In the genomic region with DNA sequence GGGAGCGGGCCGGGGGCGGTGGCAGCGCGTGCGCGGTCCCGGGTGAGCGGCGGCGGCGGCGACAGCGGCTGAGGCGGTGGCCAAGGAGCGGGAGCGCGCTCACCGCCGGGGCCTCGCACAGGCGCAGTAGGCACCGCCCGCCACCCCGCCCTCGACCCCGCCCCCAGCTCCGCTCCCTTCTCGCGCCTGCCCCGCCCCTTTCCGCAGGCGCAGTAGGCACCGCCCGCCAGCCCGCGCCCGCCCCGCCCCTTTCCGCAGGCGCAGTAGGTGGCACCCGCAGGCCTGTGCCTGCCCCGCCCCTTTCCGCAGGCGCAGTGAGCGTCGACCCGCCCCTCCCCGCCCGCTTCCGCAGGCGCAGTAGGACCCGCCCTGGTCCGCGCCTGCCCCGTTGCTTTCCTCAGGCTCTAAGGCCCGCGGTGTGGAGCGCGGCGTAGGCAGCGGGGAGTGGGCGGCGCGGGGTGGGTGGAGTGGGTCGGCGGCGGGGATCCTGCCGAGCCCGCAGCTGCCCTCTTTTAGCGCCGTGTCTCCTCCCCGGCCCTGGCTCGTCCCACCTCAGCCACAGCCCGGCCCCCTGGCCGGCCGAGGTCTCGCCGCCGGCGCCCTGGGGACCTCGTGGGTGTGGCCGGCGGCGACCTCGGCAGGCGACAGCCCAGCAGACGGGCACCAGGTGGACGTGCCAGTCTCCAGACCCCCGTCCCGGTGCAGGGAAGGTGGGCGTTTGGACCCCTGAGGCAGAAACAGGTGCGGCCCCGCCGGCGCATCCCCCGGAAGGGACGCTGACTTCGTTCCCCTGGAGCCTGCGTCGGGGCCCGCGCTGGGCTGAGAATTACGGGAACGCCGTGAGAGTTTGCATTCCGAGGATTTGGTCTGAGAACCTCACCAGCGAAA, we compare ENCODE assay signal across 1 cellular context.
TF ChIP-seq lines count a peak whose summit lies in the region.

A gene with protein sequence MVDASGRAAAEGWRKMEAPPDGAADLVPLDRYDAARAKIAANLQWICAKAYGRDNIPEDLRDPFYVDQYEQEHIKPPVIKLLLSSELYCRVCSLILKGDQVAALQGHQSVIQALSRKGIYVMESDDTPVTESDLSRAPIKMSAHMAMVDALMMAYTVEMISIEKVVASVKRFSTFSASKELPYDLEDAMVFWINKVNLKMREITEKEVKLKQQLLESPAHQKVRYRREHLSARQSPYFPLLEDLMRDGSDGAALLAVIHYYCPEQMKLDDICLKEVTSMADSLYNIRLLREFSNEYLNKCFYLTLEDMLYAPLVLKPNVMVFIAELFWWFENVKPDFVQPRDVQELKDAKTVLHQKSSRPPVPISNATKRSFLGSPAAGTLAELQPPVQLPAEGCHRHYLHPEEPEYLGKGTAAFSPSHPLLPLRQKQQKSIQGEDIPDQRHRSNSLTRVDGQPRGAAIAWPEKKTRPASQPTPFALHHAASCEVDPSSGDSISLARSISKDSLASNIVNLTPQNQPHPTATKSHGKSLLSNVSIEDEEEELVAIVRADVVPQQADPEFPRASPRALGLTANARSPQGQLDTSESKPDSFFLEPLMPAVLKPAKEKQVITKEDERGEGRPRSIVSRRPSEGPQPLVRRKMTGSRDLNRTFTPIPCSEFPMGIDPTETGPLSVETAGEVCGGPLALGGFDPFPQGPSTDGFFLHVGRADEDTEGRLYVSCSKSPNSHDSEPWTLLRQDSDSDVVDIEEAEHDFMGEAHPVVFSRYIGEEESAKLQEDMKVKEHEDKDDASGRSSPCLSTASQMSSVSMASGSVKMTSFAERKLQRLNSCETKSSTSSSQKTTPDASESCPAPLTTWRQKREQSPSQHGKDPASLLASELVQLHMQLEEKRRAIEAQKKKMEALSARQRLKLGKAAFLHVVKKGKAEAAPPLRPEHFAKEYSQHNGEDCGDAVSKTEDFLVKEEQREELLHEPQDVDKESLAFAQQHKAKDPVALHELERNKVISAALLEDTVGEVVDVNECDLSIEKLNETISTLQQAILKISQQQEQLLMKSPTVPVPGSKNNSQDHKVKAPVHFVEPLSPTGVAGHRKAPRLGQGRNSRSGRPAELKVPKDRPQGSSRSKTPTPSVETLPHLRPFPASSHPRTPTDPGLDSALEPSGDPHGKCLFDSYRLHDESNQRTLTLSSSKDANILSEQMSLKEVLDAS (N-terminal part only) (minus strand): TSS at position 101 of the 888 bp plus-strand sequence. CDS start 387 bp downstream, outside the sequence.

TF ChIP-seq in K562, 482 proteins besides CTCF, POLR2A, EP300 and RAD21 (continued from another document and continues in another):
- peak; percentile 43 for TF ChIP-seq SAP30 (IDR thresholded peaks at IDR 0.05; ENCODE audit: borderline replicate concordance, insufficient read depth, low read depth, low read length, poor library complexity, severe bottlenecking)
- TF ChIP-seq PHF20 (IDR thresholded peaks at IDR 0.05; ENCODE audit: partially characterized antibody), result no peak
- TF ChIP-seq FOXK1 (CRISPR knock-in tag; IDR thresholded peaks at IDR 0.05; ENCODE audit: borderline replicate concordance), result no peak
- TF ChIP-seq PTBP1 (IDR thresholded peaks at IDR 0.05; ENCODE audit: low read depth, low read length), result no peak
- no peak for TF ChIP-seq FOXJ2 (tag; IDR thresholded peaks at IDR 0.05)
- TF ChIP-seq, protein P1, sequence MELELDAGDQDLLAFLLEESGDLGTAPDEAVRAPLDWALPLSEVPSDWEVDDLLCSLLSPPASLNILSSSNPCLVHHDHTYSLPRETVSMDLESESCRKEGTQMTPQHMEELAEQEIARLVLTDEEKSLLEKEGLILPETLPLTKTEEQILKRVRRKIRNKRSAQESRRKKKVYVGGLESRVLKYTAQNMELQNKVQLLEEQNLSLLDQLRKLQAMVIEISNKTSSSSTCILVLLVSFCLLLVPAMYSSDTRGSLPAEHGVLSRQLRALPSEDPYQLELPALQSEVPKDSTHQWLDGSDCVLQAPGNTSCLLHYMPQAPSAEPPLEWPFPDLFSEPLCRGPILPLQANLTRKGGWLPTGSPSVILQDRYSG (tag; conservative IDR thresholded peaks at IDR 0.05; ENCODE audit: low read depth), result no peak
- TF ChIP-seq CCNT2 (IDR thresholded peaks at IDR 0.05; ENCODE audit: borderline replicate concordance, extremely low read depth, insufficient read length, low read depth, low read length), result peak; percentile 60
- peak; percentile 38; the same call in 1 of the 2 replicates for TF ChIP-seq TGIF2 (CRISPR knock-in tag; IDR thresholded peaks at IDR 0.05)
- TF ChIP-seq ZNF583 (CRISPR knock-in tag; IDR thresholded peaks at IDR 0.05), result no peak
- TF ChIP-seq, protein P2, sequence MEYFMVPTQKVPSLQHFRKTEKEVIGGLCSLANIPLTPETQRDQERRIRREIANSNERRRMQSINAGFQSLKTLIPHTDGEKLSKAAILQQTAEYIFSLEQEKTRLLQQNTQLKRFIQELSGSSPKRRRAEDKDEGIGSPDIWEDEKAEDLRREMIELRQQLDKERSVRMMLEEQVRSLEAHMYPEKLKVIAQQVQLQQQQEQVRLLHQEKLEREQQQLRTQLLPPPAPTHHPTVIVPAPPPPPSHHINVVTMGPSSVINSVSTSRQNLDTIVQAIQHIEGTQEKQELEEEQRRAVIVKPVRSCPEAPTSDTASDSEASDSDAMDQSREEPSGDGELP (CRISPR knock-in tag; IDR thresholded peaks at IDR 0.05; ENCODE audit: borderline replicate concordance), result 0 out of 2 replicates have a peak, but pooled peaks have one; percentile 19
- TF ChIP-seq HDAC2 (IDR thresholded peaks at IDR 0.05), result 0 out of 2 replicates have a peak, but pooled peaks have one; percentile 12
- TF ChIP-seq, protein P3, sequence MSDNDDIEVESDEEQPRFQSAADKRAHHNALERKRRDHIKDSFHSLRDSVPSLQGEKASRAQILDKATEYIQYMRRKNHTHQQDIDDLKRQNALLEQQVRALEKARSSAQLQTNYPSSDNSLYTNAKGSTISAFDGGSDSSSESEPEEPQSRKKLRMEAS (CRISPR knock-in tag; IDR thresholded peaks at IDR 0.05), result peak; percentile 28; the same call in 1 of the 2 replicates
- TF ChIP-seq SMAD4 (CRISPR knock-in tag; conservative IDR thresholded peaks at IDR 0.05), result peak; percentile 39; the same call in 1 of the 2 replicates
- TF ChIP-seq BHLHE40 (IDR thresholded peaks at IDR 0.05; ENCODE audit: low read length), result no peak
- TF ChIP-seq, protein P4, sequence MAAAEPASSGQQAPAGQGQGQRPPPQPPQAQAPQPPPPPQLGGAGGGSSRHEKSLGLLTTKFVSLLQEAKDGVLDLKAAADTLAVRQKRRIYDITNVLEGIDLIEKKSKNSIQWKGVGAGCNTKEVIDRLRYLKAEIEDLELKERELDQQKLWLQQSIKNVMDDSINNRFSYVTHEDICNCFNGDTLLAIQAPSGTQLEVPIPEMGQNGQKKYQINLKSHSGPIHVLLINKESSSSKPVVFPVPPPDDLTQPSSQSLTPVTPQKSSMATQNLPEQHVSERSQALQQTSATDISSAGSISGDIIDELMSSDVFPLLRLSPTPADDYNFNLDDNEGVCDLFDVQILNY (CRISPR knock-in tag; IDR thresholded peaks at IDR 0.05), result no peak
- no peak; the same call in 1 of the 2 replicates for TF ChIP-seq CBX1 (IDR thresholded peaks at IDR 0.05; ENCODE audit: low read depth)
- no peak for TF ChIP-seq ZNF324 (CRISPR knock-in tag; IDR thresholded peaks at IDR 0.05)
- peak; percentile 97 for TF ChIP-seq EGR1 (conservative IDR thresholded peaks at IDR 0.05)
- TF ChIP-seq CBX2 (IDR thresholded peaks at IDR 0.05; ENCODE audit: insufficient read depth, low read length, poor library complexity, severe bottlenecking), result no peak
- TF ChIP-seq ZKSCAN3 (CRISPR knock-in tag; IDR thresholded peaks at IDR 0.05), result no peak
- peak; percentile 46 for TF ChIP-seq CTBP1 (IDR thresholded peaks at IDR 0.05; ENCODE audit: borderline replicate concordance)
- TF ChIP-seq KAT2B (IDR thresholded peaks at IDR 0.05; ENCODE audit: low read depth, low read length), result no peak
- no peak for TF ChIP-seq FOXM1 (IDR thresholded peaks at IDR 0.05; ENCODE audit: low read depth)
- TF ChIP-seq FOXM1 (CRISPR knock-in tag; IDR thresholded peaks at IDR 0.05; ENCODE audit: low read depth), result no peak; the same call in 1 of the 2 replicates
- TF ChIP-seq, protein P5, sequence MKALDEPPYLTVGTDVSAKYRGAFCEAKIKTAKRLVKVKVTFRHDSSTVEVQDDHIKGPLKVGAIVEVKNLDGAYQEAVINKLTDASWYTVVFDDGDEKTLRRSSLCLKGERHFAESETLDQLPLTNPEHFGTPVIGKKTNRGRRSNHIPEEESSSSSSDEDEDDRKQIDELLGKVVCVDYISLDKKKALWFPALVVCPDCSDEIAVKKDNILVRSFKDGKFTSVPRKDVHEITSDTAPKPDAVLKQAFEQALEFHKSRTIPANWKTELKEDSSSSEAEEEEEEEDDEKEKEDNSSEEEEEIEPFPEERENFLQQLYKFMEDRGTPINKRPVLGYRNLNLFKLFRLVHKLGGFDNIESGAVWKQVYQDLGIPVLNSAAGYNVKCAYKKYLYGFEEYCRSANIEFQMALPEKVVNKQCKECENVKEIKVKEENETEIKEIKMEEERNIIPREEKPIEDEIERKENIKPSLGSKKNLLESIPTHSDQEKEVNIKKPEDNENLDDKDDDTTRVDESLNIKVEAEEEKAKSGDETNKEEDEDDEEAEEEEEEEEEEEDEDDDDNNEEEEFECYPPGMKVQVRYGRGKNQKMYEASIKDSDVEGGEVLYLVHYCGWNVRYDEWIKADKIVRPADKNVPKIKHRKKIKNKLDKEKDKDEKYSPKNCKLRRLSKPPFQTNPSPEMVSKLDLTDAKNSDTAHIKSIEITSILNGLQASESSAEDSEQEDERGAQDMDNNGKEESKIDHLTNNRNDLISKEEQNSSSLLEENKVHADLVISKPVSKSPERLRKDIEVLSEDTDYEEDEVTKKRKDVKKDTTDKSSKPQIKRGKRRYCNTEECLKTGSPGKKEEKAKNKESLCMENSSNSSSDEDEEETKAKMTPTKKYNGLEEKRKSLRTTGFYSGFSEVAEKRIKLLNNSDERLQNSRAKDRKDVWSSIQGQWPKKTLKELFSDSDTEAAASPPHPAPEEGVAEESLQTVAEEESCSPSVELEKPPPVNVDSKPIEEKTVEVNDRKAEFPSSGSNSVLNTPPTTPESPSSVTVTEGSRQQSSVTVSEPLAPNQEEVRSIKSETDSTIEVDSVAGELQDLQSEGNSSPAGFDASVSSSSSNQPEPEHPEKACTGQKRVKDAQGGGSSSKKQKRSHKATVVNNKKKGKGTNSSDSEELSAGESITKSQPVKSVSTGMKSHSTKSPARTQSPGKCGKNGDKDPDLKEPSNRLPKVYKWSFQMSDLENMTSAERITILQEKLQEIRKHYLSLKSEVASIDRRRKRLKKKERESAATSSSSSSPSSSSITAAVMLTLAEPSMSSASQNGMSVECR (CRISPR knock-in tag; IDR thresholded peaks at IDR 0.05), result peak; percentile 74
- TF ChIP-seq ERF (CRISPR knock-in tag; IDR thresholded peaks at IDR 0.05), result no peak
- TF ChIP-seq, protein P6, sequence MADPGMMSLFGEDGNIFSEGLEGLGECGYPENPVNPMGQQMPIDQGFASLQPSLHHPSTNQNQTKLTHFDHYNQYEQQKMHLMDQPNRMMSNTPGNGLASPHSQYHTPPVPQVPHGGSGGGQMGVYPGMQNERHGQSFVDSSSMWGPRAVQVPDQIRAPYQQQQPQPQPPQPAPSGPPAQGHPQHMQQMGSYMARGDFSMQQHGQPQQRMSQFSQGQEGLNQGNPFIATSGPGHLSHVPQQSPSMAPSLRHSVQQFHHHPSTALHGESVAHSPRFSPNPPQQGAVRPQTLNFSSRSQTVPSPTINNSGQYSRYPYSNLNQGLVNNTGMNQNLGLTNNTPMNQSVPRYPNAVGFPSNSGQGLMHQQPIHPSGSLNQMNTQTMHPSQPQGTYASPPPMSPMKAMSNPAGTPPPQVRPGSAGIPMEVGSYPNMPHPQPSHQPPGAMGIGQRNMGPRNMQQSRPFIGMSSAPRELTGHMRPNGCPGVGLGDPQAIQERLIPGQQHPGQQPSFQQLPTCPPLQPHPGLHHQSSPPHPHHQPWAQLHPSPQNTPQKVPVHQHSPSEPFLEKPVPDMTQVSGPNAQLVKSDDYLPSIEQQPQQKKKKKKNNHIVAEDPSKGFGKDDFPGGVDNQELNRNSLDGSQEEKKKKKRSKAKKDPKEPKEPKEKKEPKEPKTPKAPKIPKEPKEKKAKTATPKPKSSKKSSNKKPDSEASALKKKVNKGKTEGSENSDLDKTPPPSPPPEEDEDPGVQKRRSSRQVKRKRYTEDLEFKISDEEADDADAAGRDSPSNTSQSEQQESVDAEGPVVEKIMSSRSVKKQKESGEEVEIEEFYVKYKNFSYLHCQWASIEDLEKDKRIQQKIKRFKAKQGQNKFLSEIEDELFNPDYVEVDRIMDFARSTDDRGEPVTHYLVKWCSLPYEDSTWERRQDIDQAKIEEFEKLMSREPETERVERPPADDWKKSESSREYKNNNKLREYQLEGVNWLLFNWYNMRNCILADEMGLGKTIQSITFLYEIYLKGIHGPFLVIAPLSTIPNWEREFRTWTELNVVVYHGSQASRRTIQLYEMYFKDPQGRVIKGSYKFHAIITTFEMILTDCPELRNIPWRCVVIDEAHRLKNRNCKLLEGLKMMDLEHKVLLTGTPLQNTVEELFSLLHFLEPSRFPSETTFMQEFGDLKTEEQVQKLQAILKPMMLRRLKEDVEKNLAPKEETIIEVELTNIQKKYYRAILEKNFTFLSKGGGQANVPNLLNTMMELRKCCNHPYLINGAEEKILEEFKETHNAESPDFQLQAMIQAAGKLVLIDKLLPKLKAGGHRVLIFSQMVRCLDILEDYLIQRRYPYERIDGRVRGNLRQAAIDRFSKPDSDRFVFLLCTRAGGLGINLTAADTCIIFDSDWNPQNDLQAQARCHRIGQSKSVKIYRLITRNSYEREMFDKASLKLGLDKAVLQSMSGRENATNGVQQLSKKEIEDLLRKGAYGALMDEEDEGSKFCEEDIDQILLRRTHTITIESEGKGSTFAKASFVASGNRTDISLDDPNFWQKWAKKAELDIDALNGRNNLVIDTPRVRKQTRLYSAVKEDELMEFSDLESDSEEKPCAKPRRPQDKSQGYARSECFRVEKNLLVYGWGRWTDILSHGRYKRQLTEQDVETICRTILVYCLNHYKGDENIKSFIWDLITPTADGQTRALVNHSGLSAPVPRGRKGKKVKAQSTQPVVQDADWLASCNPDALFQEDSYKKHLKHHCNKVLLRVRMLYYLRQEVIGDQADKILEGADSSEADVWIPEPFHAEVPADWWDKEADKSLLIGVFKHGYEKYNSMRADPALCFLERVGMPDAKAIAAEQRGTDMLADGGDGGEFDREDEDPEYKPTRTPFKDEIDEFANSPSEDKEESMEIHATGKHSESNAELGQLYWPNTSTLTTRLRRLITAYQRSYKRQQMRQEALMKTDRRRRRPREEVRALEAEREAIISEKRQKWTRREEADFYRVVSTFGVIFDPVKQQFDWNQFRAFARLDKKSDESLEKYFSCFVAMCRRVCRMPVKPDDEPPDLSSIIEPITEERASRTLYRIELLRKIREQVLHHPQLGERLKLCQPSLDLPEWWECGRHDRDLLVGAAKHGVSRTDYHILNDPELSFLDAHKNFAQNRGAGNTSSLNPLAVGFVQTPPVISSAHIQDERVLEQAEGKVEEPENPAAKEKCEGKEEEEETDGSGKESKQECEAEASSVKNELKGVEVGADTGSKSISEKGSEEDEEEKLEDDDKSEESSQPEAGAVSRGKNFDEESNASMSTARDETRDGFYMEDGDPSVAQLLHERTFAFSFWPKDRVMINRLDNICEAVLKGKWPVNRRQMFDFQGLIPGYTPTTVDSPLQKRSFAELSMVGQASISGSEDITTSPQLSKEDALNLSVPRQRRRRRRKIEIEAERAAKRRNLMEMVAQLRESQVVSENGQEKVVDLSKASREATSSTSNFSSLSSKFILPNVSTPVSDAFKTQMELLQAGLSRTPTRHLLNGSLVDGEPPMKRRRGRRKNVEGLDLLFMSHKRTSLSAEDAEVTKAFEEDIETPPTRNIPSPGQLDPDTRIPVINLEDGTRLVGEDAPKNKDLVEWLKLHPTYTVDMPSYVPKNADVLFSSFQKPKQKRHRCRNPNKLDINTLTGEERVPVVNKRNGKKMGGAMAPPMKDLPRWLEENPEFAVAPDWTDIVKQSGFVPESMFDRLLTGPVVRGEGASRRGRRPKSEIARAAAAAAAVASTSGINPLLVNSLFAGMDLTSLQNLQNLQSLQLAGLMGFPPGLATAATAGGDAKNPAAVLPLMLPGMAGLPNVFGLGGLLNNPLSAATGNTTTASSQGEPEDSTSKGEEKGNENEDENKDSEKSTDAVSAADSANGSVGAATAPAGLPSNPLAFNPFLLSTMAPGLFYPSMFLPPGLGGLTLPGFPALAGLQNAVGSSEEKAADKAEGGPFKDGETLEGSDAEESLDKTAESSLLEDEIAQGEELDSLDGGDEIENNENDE (IDR thresholded peaks at IDR 0.05; ENCODE audit: low read depth, low read length), result no peak
- TF ChIP-seq MEIS2 (IDR thresholded peaks at IDR 0.05; ENCODE audit: partially characterized antibody), result peak; percentile 62
